1 cellular context compared by ENCODE assay signal in genomic region chr15:101250331-101250730, GRCh38.
TF ChIP-seq lines count a peak whose summit lies in the region.

No MANE protein-coding gene starts in this region.

TF ChIP-seq in GM12878, 131 proteins besides CTCF, POLR2A, EP300 and RAD21:
- TF ChIP-seq ATF3 (IDR thresholded peaks at IDR 0.05; ENCODE audit: borderline replicate concordance, extremely low read depth, low read depth, low read length) (no peak), IKZF2 (IDR thresholded peaks at IDR 0.05) (no peak), CUX1 (IDR thresholded peaks at IDR 0.05; ENCODE audit: insufficient replicate concordance, low read depth, low read length) (no peak), FOXK2 (IDR thresholded peaks at IDR 0.05) (no peak), GABPA (IDR thresholded peaks at IDR 0.05; ENCODE audit: low read depth) (no peak)
- TF ChIP-seq, protein P1, sequence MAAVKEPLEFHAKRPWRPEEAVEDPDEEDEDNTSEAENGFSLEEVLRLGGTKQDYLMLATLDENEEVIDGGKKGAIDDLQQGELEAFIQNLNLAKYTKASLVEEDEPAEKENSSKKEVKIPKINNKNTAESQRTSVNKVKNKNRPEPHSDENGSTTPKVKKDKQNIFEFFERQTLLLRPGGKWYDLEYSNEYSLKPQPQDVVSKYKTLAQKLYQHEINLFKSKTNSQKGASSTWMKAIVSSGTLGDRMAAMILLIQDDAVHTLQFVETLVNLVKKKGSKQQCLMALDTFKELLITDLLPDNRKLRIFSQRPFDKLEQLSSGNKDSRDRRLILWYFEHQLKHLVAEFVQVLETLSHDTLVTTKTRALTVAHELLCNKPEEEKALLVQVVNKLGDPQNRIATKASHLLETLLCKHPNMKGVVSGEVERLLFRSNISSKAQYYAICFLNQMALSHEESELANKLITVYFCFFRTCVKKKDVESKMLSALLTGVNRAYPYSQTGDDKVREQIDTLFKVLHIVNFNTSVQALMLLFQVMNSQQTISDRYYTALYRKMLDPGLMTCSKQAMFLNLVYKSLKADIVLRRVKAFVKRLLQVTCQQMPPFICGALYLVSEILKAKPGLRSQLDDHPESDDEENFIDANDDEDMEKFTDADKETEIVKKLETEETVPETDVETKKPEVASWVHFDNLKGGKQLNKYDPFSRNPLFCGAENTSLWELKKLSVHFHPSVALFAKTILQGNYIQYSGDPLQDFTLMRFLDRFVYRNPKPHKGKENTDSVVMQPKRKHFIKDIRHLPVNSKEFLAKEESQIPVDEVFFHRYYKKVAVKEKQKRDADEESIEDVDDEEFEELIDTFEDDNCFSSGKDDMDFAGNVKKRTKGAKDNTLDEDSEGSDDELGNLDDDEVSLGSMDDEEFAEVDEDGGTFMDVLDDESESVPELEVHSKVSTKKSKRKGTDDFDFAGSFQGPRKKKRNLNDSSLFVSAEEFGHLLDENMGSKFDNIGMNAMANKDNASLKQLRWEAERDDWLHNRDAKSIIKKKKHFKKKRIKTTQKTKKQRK (IDR thresholded peaks at IDR 0.05; ENCODE audit: low read depth, low read length), result no peak
